In genomic region chr10:84845628-84846261, GRCh38 we compare ENCODE assay signal across 2 cellular contexts.
TF ChIP-seq lines count a peak whose summit lies in the region.

No MANE protein-coding gene starts in this region.

TF ChIP-seq in HEK293, 187 proteins besides CTCF, POLR2A, EP300 and RAD21 (continued from another document):
- TF ChIP-seq ZBTB10 (tag by site-specific recombination; IDR thresholded peaks at IDR 0.05): no peak
- TF ChIP-seq GLI4 (tag by site-specific recombination; IDR thresholded peaks at IDR 0.05): no peak

TF ChIP-seq in HepG2, 621 proteins besides CTCF, POLR2A, EP300 and RAD21 (continued from another document):
- TF ChIP-seq ZNF567 (CRISPR knock-in tag; IDR thresholded peaks at IDR 0.05; ENCODE audit: borderline replicate concordance) (no peak), PCBP1 (IDR thresholded peaks at IDR 0.05; ENCODE audit: borderline replicate concordance, low read depth, low read length) (no peak), SRSF9 (IDR thresholded peaks at IDR 0.05; ENCODE audit: borderline replicate concordance, insufficient read depth, low read depth, low read length, poor library complexity, severe bottlenecking) (no peak)
- TF ChIP-seq, protein P1, sequence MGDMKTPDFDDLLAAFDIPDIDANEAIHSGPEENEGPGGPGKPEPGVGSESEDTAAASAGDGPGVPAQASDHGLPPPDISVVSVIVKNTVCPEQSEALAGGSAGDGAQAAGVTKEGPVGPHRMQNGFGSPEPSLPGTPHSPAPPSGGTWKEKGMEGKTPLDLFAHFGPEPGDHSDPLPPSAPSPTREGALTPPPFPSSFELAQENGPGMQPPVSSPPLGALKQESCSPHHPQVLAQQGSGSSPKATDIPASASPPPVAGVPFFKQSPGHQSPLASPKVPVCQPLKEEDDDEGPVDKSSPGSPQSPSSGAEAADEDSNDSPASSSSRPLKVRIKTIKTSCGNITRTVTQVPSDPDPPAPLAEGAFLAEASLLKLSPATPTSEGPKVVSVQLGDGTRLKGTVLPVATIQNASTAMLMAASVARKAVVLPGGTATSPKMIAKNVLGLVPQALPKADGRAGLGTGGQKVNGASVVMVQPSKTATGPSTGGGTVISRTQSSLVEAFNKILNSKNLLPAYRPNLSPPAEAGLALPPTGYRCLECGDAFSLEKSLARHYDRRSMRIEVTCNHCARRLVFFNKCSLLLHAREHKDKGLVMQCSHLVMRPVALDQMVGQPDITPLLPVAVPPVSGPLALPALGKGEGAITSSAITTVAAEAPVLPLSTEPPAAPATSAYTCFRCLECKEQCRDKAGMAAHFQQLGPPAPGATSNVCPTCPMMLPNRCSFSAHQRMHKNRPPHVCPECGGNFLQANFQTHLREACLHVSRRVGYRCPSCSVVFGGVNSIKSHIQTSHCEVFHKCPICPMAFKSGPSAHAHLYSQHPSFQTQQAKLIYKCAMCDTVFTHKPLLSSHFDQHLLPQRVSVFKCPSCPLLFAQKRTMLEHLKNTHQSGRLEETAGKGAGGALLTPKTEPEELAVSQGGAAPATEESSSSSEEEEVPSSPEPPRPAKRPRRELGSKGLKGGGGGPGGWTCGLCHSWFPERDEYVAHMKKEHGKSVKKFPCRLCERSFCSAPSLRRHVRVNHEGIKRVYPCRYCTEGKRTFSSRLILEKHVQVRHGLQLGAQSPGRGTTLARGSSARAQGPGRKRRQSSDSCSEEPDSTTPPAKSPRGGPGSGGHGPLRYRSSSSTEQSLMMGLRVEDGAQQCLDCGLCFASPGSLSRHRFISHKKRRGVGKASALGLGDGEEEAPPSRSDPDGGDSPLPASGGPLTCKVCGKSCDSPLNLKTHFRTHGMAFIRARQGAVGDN (CRISPR knock-in tag; IDR thresholded peaks at IDR 0.05): no peak
TF ChIP-seq in HepG2: peak in this region for 2.
